Comparison of ENCODE assay signal across 8 cellular contexts in genomic region chr6:159761873-159762680, GRCh38. TPM values are rescaled to one million over a fixed set of nuclear protein-coding genes. Genes with fewer than 3 reads are reported as not detected.
DNase-seq lines count a peak whose midpoint lies in the region; ATAC-seq, FAIRE-seq and TF ChIP-seq lines count a peak whose summit lies in the region.

TSS of gene ACAT2 (plus strand) at chr6:159762045. CDS start at chr6:159762088, 43 bp downstream.

- CTCF ChIA-PET in CD4-positive, alpha-beta memory T cell (lab: Charles Lee; ENCODE audit: partially characterized antibody) = interaction anchor here (0.6 to 2.7 kb wide), 6 partner anchors 28 to 180 kb away, joined by 3 to 10 read pairs (median 4); partner anchors contain the start of genes MRPL18 and TCP1
- CTCF ChIA-PET in HepG2 (lab: Yijun Ruan, JAX; ENCODE audit: low intra/inter-chr PET ratio, low total read pairs) = no interaction called here

- TF ChIP-seq CTCF in HepG2 (CRISPR knock-in tag; IDR thresholded peaks at IDR 0.05) = peak; percentile 12; the same call in 1 of the 2 replicates

- H3K4me3 ChIP-seq in CD4-positive, alpha-beta memory T cell (ENCODE audit: low read length in 2 of 2) = peak within 1 kb of the TSS; percentile 87 to 99
- peak within 1 kb of the TSS; percentile 83 to 97 (median 88) for H3K4me3 ChIP-seq in HepG2 (replicated peaks in 1 of 3; ENCODE audit: insufficient read depth in 1 of 3, low read depth in 2 of 3, low read length in 3 of 3)

- H3K4me3 Mint-ChIP-seq in CD4-positive, alpha-beta memory T cell = peak within 1 kb of the TSS; percentile 94 to 99 (median 96)

- TF ChIP-seq EP300 in HepG2 (IDR thresholded peaks at IDR 0.05; ENCODE audit: low read depth in 2 of 2, low read length in 2 of 2) (peak in 1 of 2 experiments; percentile 31; a peak in 2 of 4 replicates), HepG2 (CRISPR knock-in tag; IDR thresholded peaks at IDR 0.05; ENCODE audit: borderline replicate concordance) (0 out of 2 replicates have a peak, but pooled peaks have one; percentile 43)

- peak; percentile 91 to 95 for TF ChIP-seq POLR2A in HepG2 (IDR thresholded peaks at IDR 0.05; ENCODE audit: insufficient read depth in 1 of 2, low read depth in 2 of 2, low read length in 2 of 2)

- no peak within 1 kb of the TSS for H2AFZ ChIP-seq in HepG2 (ENCODE audit: low read length)

- H3K9ac ChIP-seq in HepG2 (ENCODE audit: insufficient read depth, low read depth, low read length) = peak within 1 kb of the TSS; percentile 98

- ATAC-seq in GM19455 (IDR thresholded peaks at IDR 0.05; ENCODE audit: unreplicated experiment) = peak; percentile 98
- ATAC-seq in HepG2 = peak; percentile 94

- H3K9me3 ChIP-seq in CD4-positive, alpha-beta memory T cell (ENCODE audit: control insufficient read depth in 1 of 2, low read length in 2 of 2) = no peaks in the 10 kb centered on the region
- H3K9me3 ChIP-seq in HepG2 (ENCODE audit: low read length) = no peaks in the 10 kb centered on the region

- peaks cover 23 to 33% (median 28%) of the 10 kb centered on the region in 4 donors for H3K4me1 Mint-ChIP-seq in CD4-positive, alpha-beta memory T cell

- H3K36me3 Mint-ChIP-seq in CD4-positive, alpha-beta memory T cell = peaks cover 10 to 45% of the 10 kb centered on the region in 2 donors

- no peaks in the 10 kb centered on the region for H3K27me3 ChIP-seq in CD4-positive, alpha-beta memory T cell (ENCODE audit: insufficient read depth, low read length)
- no peaks in the 10 kb centered on the region; a peak in 1 of 5 replicates for H3K27me3 ChIP-seq in HepG2 (ENCODE audit: control insufficient read depth in 1 of 2, insufficient read depth in 2 of 2, low read length in 2 of 2)

- H3K4me1 ChIP-seq in CD4-positive, alpha-beta memory T cell (ENCODE audit: insufficient read depth, low read length) = peaks cover 16% of the 10 kb centered on the region
- peaks cover 80% of the 10 kb centered on the region for H3K4me1 ChIP-seq in HepG2 (ENCODE audit: insufficient read depth, low read length)

- POLR2A ChIA-PET in CD4-positive, alpha-beta memory T cell (lab: Charles Lee; ENCODE audit: partially characterized antibody) = interaction anchor here (0.6 to 7.5 kb wide), 16 partner anchors 8 to 207 kb away, joined by 3 to 116 read pairs (median 6); partner anchors contain the start of genes MRPL18, SOD2, TCP1 and WTAP
- POLR2A ChIA-PET in HepG2 (lab: Yijun Ruan, JAX) = interaction anchor here (0.6 to 10.2 kb wide), 17 partner anchors 9 to 80 kb away, joined by 3 to 175 read pairs (median 4); partner anchors contain the start of genes MRPL18, SOD2, TCP1 and WTAP

- no peaks in the 10 kb centered on the region for H3K9me3 Mint-ChIP-seq in CD4-positive, alpha-beta memory T cell

- no peaks in the 10 kb centered on the region for H4K20me1 ChIP-seq in HepG2 (ENCODE audit: insufficient read depth, low read length)

- under 1% methylated on average over 41 of the region's 76 CpGs for WGBS in HepG2 (ENCODE audit: low lambda C conversion rate)

- peak; percentile 90 to 93 (median 93) for DNase-seq in CD4-positive, alpha-beta memory T cell
- DNase-seq in HK-2 (ENCODE audit: unreplicated experiment) = peak; percentile 95
- peak; percentile 90 for DNase-seq in NCI-H82 treated with DMSO at 0.1 percent for 48 hours (lab: John Stamatoyannopoulos, UW; ENCODE audit: unreplicated experiment)
- DNase-seq in activated CD4-positive, alpha-beta T cell treated with anti-CD3 and anti-CD28 coated beads, Interleukin-2, amount 50 U/mL, for 48 hours = peak; percentile 91 to 93
- DNase-seq in dermis blood vessel endothelial cell = peak; percentile 96
- peak; percentile 97 for DNase-seq in HepG2 (ENCODE audit: low spot score)
- peak; percentile 82 to 86 for DNase-seq in stimulated activated CD4-positive, alpha-beta T cell treated with anti-CD3 and anti-CD28 coated beads, Interleukin-2, amount 100 ng/mL, for 48 hours

- H3K79me2 ChIP-seq in HepG2 (ENCODE audit: insufficient read depth, low read length) = peaks cover 54% of the 10 kb centered on the region

- in situ Hi-C loops in HepG2 (cut with HindIII; ENCODE audit: extremely low pct_ligation_motif_present, low pct_unique_long_range_greater_than_20kb) = loop anchor here (5.0 kb wide), 2 partner anchors 35 to 70 kb away; partner anchors contain the start of genes SOD2 and WTAP

- intact Hi-C loops in CD4-positive, alpha-beta memory T cell (cut with micrococcal nuclease) = loop anchor here (1.0 to 2.0 kb wide), 4 partner anchors 13 to 69 kb away; partner anchors contain the start of genes SOD2, TCP1 and WTAP
- intact Hi-C loops in HepG2 (cut with micrococcal nuclease; ENCODE audit: unreplicated experiment) = loop anchor here (1.0 to 10.0 kb wide), 4 partner anchors 27 to 1117 kb away; partner anchors contain the start of genes DYNLT1, SOD2, TCP1 and WTAP

- FAIRE-seq in HepG2 (lab: Jason Lieb, UNC) = peak; percentile 69

- peak within 1 kb of the TSS; percentile 93 to 98 (median 98) for H3K27ac Mint-ChIP-seq in CD4-positive, alpha-beta memory T cell

- H3K27ac ChIP-seq in CD4-positive, alpha-beta memory T cell (ENCODE audit: low read depth, low read length) = peak within 1 kb of the TSS; percentile 94
- H3K27ac ChIP-seq in HepG2 (ENCODE audit: extremely low read length, insufficient read depth, low read length) = peak within 1 kb of the TSS; percentile 97

- H3K4me2 ChIP-seq in HepG2 (ENCODE audit: low read depth, low read length) = peak within 1 kb of the TSS; percentile 96

- TF ChIP-seq RAD21 in HepG2 (CRISPR knock-in tag; IDR thresholded peaks at IDR 0.05) = peak; percentile 60

- BruUV-seq in HepG2 (replicated peaks; lab: Mats Ljungman, UMichigan) = no TSS peak

- no peaks in the 10 kb centered on the region for H3K27me3 Mint-ChIP-seq in CD4-positive, alpha-beta memory T cell

- H3K36me3 ChIP-seq in CD4-positive, alpha-beta memory T cell (ENCODE audit: insufficient read depth, low read length) = peaks cover 18% of the 10 kb centered on the region
- H3K36me3 ChIP-seq in HepG2 (replicated peaks in 1 of 2; ENCODE audit: control insufficient read depth in 1 of 2, insufficient read depth in 2 of 2, low read length in 2 of 2) = peaks cover 6 to 26% of the 10 kb centered on the region in 2 experiments

TF ChIP-seq in HepG2, 621 proteins besides CTCF, POLR2A, EP300 and RAD21 (continues in another document):
- TF ChIP-seq CEBPG (CRISPR knock-in tag; IDR thresholded peaks at IDR 0.05) (no peak), ZNF446 (CRISPR knock-in tag; IDR thresholded peaks at IDR 0.05) (no peak), ZNF580 (CRISPR knock-in tag; IDR thresholded peaks at IDR 0.05; ENCODE audit: borderline replicate concordance, low read depth) (peak; percentile 95), ZNF354B (CRISPR knock-in tag; IDR thresholded peaks at IDR 0.05) (peak; percentile 93; the same call in 1 of the 2 replicates), TFDP2 (CRISPR knock-in tag; IDR thresholded peaks at IDR 0.05) (peak; percentile 87; the same call in 1 of the 2 replicates), SOX5 (CRISPR knock-in tag; IDR thresholded peaks at IDR 0.05; ENCODE audit: borderline replicate concordance) (peak; percentile 69; the same call in 1 of the 2 replicates)

RNA-seq across cellular contexts. Expression of gene ACAT2, which starts in this region (rescaled TPM):
- 10 to 100 TPM; 30.5 to 30.9 TPM for total RNA-seq in CD4-positive, alpha-beta memory T cell
- polyA plus RNA-seq in CD4-positive, alpha-beta memory T cell = 10 to 100 TPM; 43.5 to 53.2 TPM
- total RNA-seq in dermis blood vessel endothelial cell (40.2 and 81.4 TPM in 2 replicates), HepG2 (2016; rRNA removed; fragmentation: Illumina TruSeq; extraction: Trizol) (534 and 775 TPM in 2 replicates)
- 162 and 165 TPM in 2 replicates for total RNA-seq in HepG2 (2016; cell fraction: cytosol; rRNA removed; fragmentation: Illumina TruSeq; extraction: Trizol; ENCODE audit: low read depth)
- total RNA-seq in HepG2 (2016; cell fraction: insoluble cytoplasmic fraction; rRNA removed; fragmentation: Illumina TruSeq; extraction: Trizol) = 542 and 812 TPM in 2 replicates
- total RNA-seq in HepG2 (2016; cell fraction: membrane; rRNA removed; fragmentation: Illumina TruSeq; extraction: Trizol) = 231 and 232 TPM in 2 replicates
- 200 and 223 TPM in 2 replicates for total RNA-seq in HepG2 (2016; cell fraction: nucleus; rRNA removed; fragmentation: Illumina TruSeq; extraction: Trizol)
- polyA plus RNA-seq in HepG2 (2011; rRNA removed) = 121 and 132 TPM in 2 replicates
- polyA plus RNA-seq in HepG2 (2011; cell fraction: cytosol; rRNA removed) = 62.8 and 103 TPM in 2 replicates
- polyA plus RNA-seq in HepG2 (2011; cell fraction: nucleus; rRNA removed) = 28.1 and 44.2 TPM in 2 replicates
- 172 and 185 TPM in 2 replicates for polyA plus RNA-seq in HepG2 (2012)
- polyA plus RNA-seq in HepG2 (2016; cell fraction: cytosol; fragmentation: Illumina TruSeq; extraction: Trizol; ENCODE audit: low read depth) = 142 and 156 TPM in 2 replicates
- polyA plus RNA-seq in HepG2 (2016; cell fraction: insoluble cytoplasmic fraction; fragmentation: Illumina TruSeq; extraction: Trizol; ENCODE audit: low read depth) = 580 and 631 TPM in 2 replicates
- polyA plus RNA-seq in HepG2 (2016; cell fraction: membrane; fragmentation: Illumina TruSeq; extraction: Trizol; ENCODE audit: low read depth) = 160 and 171 TPM in 2 replicates
- 219 and 233 TPM in 2 replicates for polyA plus RNA-seq in HepG2 (2016; cell fraction: nucleus; fragmentation: Illumina TruSeq; extraction: Trizol; ENCODE audit: insufficient read depth, low read depth)
- polyA minus RNA-seq in HepG2 (2011; rRNA and poly(A)+ RNA removed; ENCODE audit: low replicate concordance) = 52.5 and 89.6 TPM in 2 replicates
- 46.9 and 65.1 TPM in 2 replicates for polyA minus RNA-seq in HepG2 (2011; cell fraction: cytosol; rRNA and poly(A)+ RNA removed)
- 46.6 and 77.2 TPM in 2 replicates for polyA minus RNA-seq in HepG2 (2011; cell fraction: nucleus; rRNA and poly(A)+ RNA removed)

Comparison
In these comparisons a context has a peak if more than half of its experiments do, and no peak if none do; other contexts are left out.
1. Peak in every context shown above with its lines: DNase-seq, ATAC-seq, H3K4me3 ChIP-seq and H3K27ac ChIP-seq.